15 cellular contexts compared by ENCODE assay signal in the genomic region with DNA sequence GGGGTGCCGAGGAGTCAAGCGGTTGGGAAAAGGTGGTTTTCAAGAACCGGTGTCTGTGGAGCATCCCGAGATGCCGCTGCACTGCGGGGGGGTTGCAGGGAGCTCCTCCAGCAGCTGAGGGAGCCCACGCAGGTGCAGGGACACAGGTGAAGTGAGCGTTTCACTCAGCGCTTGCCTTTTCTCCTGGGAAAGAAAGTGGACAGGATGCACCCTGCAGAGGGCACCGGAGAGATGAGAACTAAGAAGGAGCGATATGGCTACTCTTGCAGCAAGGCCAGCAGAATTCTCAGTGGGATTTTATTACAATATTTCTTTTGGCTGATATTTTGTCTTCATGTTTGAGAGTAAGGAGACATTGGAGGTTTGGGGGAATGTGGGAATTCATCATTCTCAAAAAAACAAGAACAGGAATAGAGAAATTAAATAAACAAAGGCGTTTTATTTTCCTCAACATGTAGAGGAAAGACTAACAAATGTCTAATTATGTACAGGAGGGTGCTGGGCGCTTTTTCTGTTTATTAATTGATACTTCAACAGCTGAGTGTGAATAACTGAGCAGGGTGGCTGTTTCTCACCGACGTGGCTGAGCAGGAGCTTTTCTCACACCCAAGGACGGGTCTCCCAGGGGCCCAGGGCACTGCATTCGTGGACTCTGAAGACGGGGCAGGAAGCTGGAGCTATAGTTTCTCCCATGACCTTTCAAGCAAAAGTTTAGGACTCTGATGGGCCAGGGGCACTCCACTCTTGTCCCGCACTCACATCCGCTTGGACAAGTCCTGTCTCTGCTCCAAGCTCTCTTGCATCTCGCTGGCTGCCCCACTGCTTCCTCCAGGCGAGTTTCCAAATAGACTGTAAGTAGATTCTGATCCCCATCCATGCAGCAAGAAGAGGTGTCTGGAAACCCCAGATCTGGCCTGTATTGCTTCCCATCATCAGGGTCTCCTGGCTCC.
DNase-seq lines count a peak whose midpoint lies in the region; ATAC-seq, FAIRE-seq and TF ChIP-seq lines count a peak whose summit lies in the region.
"Had no signal": no experiment of that assay in that cellular context is flagged by ENCODE, and none has a peak within 500 bp of the region (broad histone marks: within the 10 kb centered on the region; RNA-seq: fewer than 3 reads in every experiment).

No MANE protein-coding gene starts in this region.

- DNase-seq in DMS 273 (lab: John Stamatoyannopoulos, UW; ENCODE audit: unreplicated experiment) (peak; percentile 29), DMS 273 treated with DMSO at 0.1 percent for 48 hours (lab: John Stamatoyannopoulos, UW) (no peak), ascending aorta (ENCODE audit: low spot score in 2 of 2) (no peak), keratinocyte (ENCODE audit: low read depth, low spot score) (no peak), smooth muscle cell (lab: John Stamatoyannopoulos, UW; ENCODE audit: unreplicated experiment) (no peak), DMS153 (lab: John Stamatoyannopoulos, UW) (no peak), NCI-H524 (lab: John Stamatoyannopoulos, UW) (no peak)
- DNase-seq: activated CD8-positive, alpha-beta memory T cell treated with anti-CD3 and anti-CD28 coated beads, Interleukin-2, amount 10 ng/mL, durations not matched to agents 7 days and 5 days; DND-41; Karpas-422; NCI-H524 treated with DMSO at 0.1 percent for 48 hours had no signal

- H3K4me1 ChIP-seq in ascending aorta (peaks cover 0 to 12% of the 10 kb centered on the region in 2 donors), keratinocyte (ENCODE audit: control insufficient read depth, extremely low read depth, insufficient read depth, low read length) (no peaks in the 10 kb centered on the region), smooth muscle cell (ENCODE audit: low read depth) (no peaks in the 10 kb centered on the region)

- H3K79me2 ChIP-seq in keratinocyte (ENCODE audit: control insufficient read depth, insufficient read depth, low read length) (no peaks in the 10 kb centered on the region), smooth muscle cell (ENCODE audit: low read depth) (no peaks in the 10 kb centered on the region)

- 85% methylated on average over 22 of the region's 22 CpGs for WGBS in smooth muscle cell (ENCODE audit: low lambda C conversion rate)

- H3K4me2 ChIP-seq in keratinocyte (ENCODE audit: control insufficient read depth, extremely low read depth, insufficient read depth, low read depth, low read length) (no peak overlapping the region), smooth muscle cell (no peak overlapping the region)

- H3K4me3 ChIP-seq in ascending aorta = no peak overlapping the region
- H3K4me3 ChIP-seq in keratinocyte (ENCODE audit: control insufficient read depth in 2 of 3, extremely low read depth in 1 of 3, insufficient read depth in 2 of 3, low read depth in 1 of 3, low read length in 3 of 3) = no peak overlapping the region
- no peak overlapping the region for H3K4me3 ChIP-seq in smooth muscle cell
- H3K4me3 ChIP-seq: skin epidermis had no signal

- H2AFZ ChIP-seq in keratinocyte (ENCODE audit: control insufficient read depth, low read length) (no peak overlapping the region), smooth muscle cell (ENCODE audit: low read depth) (no peak overlapping the region)

- peaks cover 0 to 3% of the 10 kb centered on the region in 2 donors for H3K9me3 ChIP-seq in ascending aorta
- no peaks in the 10 kb centered on the region for H3K9me3 ChIP-seq in keratinocyte (ENCODE audit: control insufficient read depth, low read depth, low read length)
- H3K9me3 ChIP-seq in smooth muscle cell (replicated peaks; ENCODE audit: low read depth) = no peaks in the 10 kb centered on the region

- no peaks in the 10 kb centered on the region for H3F3A ChIP-seq in smooth muscle cell (ENCODE audit: low read depth)

- no peak for FAIRE-seq in keratinocyte (lab: Jason Lieb, UNC)
- FAIRE-seq: endothelial cell of umbilical vein had no signal

- H3K27me3 ChIP-seq in ascending aorta (no peaks in the 10 kb centered on the region), keratinocyte (ENCODE audit: control insufficient read depth, extremely low read depth, insufficient read depth, low read length) (no peaks in the 10 kb centered on the region), smooth muscle cell (ENCODE audit: low read depth) (no peaks in the 10 kb centered on the region)

- no peak for ATAC-seq in HG03139 (IDR thresholded peaks at IDR 0.05; ENCODE audit: unreplicated experiment)
- ATAC-seq: activated CD8-positive, alpha-beta memory T cell treated with anti-CD3 and anti-CD28 coated beads, Interleukin-2, amount 10 ng/mL, durations not matched to agents 7 days and 5 days had no signal

- no peaks in the 10 kb centered on the region for H4K20me1 ChIP-seq in keratinocyte (ENCODE audit: control insufficient read depth, extremely low read depth, insufficient read depth, low read length)
- no peaks in the 10 kb centered on the region for H4K20me1 ChIP-seq in smooth muscle cell (ENCODE audit: low read depth)

- dilution Hi-C loops in keratinocyte (cut with MboI; ENCODE audit: extremely low pct_ligation_motif_present, low sequenced_read_pairs) = no loop called here

- TF ChIP-seq CTCF in ascending aorta (IDR thresholded peaks at IDR 0.05) (peak; percentile 13 to 51 (median 24)), keratinocyte (optimal IDR thresholded peaks at IDR 0.05 in 1 of 3, IDR thresholded peaks at IDR 0.05 in 1 of 3, conservative IDR thresholded peaks at IDR 0.05 in 1 of 3; ENCODE audit: extremely low read depth in 1 of 3, insufficient read depth in 2 of 3, low read length in 3 of 3) (peak in 2 of 3 experiments; percentile 9 to 49), smooth muscle cell (IDR thresholded peaks at IDR 0.05; ENCODE audit: borderline replicate concordance, insufficient read depth, poor library complexity, severe bottlenecking) (peak; percentile 30)

- no peaks in the 10 kb centered on the region for H3K9me1 ChIP-seq in keratinocyte (ENCODE audit: control insufficient read depth, extremely low read depth, insufficient read depth, low read length)

- peaks cover 10 to 15% of the 10 kb centered on the region in 2 donors for H3K36me3 ChIP-seq in ascending aorta
- no peaks in the 10 kb centered on the region for H3K36me3 ChIP-seq in keratinocyte (ENCODE audit: control insufficient read depth in 2 of 2, extremely low read depth in 1 of 2, insufficient read depth in 2 of 2, low read length in 2 of 2)
- no peaks in the 10 kb centered on the region for H3K36me3 ChIP-seq in smooth muscle cell (ENCODE audit: low read depth)

- peak overlapping the region; percentile 7 to 48 for H3K27ac ChIP-seq in ascending aorta
- H3K27ac ChIP-seq in keratinocyte (ENCODE audit: control insufficient read depth, insufficient read depth, low read length) = no peak overlapping the region
- no peak overlapping the region for H3K27ac ChIP-seq in smooth muscle cell (ENCODE audit: low read depth)
- H3K27ac ChIP-seq: 22Rv1, skin epidermis had no signal

- intact Hi-C loops in ascending aorta (cut with DNase I) = loop anchor here (1.0 to 5.0 kb wide), 2 partner anchors 245 to 267 kb away; no protein-coding TSS in a partner anchor

- no peak overlapping the region for H3K9ac ChIP-seq in keratinocyte (ENCODE audit: control insufficient read depth, extremely low read depth, insufficient read depth, low read length)
- no peak overlapping the region for H3K9ac ChIP-seq in smooth muscle cell (ENCODE audit: low read depth)

Comparison
In these comparisons a context has a peak if more than half of its experiments do, and no peak if none do; other contexts are left out.
1. H3K27ac ChIP-seq: peak in ascending aorta (2 of 2); none in keratinocyte (single experiment) and smooth muscle cell (single experiment).
2. Peak in every context shown above with its lines, with median percentiles within 50 percentile points of each other: CTCF ChIP-seq.